In the genomic region with DNA sequence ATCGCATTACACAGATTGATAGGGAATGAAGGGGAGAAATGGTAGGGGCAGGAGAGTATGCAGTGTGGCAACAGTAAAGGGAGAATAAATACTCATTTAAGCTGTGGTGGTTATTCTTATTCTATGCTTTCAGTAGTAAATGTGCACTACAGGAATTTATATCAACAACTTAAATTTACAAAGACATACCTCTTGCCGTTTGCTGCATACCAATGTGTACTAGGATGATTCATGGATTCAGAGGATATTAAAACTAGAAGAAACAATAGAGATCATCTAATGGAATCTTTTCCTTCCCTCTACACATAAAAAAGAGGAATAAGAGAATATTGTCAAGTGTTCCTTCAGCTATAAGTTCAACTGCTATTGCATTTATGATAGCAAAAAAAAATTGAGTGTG, we compare ENCODE assay signal across 24 cellular contexts.
DNase-seq lines count a peak whose midpoint lies in the region; ATAC-seq, FAIRE-seq and TF ChIP-seq lines count a peak whose summit lies in the region.
"Had no signal": no experiment of that assay in that cellular context is flagged by ENCODE, and none has a peak within 500 bp of the region (broad histone marks: within the 10 kb centered on the region; RNA-seq: fewer than 3 reads in every experiment).

No MANE protein-coding gene starts in this region.

- H3K4me1 ChIP-seq in RWPE2 (ENCODE audit: insufficient read depth, poor library complexity, severe bottlenecking) (peaks cover 18% of the 10 kb centered on the region), osteoblast (ENCODE audit: insufficient read depth, low read length) (no peaks in the 10 kb centered on the region), stomach (no peaks in the 10 kb centered on the region), right atrium auricular region (no peaks in the 10 kb centered on the region)
- H3K4me1 ChIP-seq: BLaER1 treated with 17β-estradiol and CSF1 and Interleukin-3, amounts not matched to agents 10 nM and 100 nM; Caco-2 had no signal

- H4K20me1 ChIP-seq in osteoblast (ENCODE audit: insufficient read depth, low read length), result no peaks in the 10 kb centered on the region
- H4K20me1 ChIP-seq: BLaER1 treated with 17β-estradiol and CSF1 and Interleukin-3, amounts not matched to agents 10 nM and 100 nM had no signal

- WGBS in stomach, 5 donors, result 52 to 66% (median 60%) methylated on average over 2 of the region's 2 CpGs

- H3K27ac ChIP-seq in RWPE2 (ENCODE audit: poor library complexity, severe bottlenecking), result peak overlapping the region; percentile 1
- no peak overlapping the region for H3K27ac ChIP-seq in osteoblast (ENCODE audit: low read depth, low read length)
- H3K27ac ChIP-seq in stomach, result no peak overlapping the region
- H3K27ac ChIP-seq in right atrium auricular region, result no peak overlapping the region
- H3K27ac ChIP-seq: BLaER1 treated with 17β-estradiol and CSF1 and Interleukin-3, amounts not matched to agents 10 nM and 100 nM; KMS-11 had no signal

- TF ChIP-seq CTCF in RWPE2 (IDR thresholded peaks at IDR 0.05; ENCODE audit: poor library complexity, severe bottlenecking) (no peak), osteoblast (IDR thresholded peaks at IDR 0.05; ENCODE audit: extremely low read depth, low read depth, low read length) (no peak), stomach (IDR thresholded peaks at IDR 0.05) (no peak), right atrium auricular region (IDR thresholded peaks at IDR 0.05) (no peak)

- no peaks in the 10 kb centered on the region for H3K79me2 ChIP-seq in osteoblast (ENCODE audit: insufficient read depth, low read length)

- H2AFZ ChIP-seq in osteoblast (ENCODE audit: low read length), result peak overlapping the region; percentile 1

- TF ChIP-seq POLR2A in H54 (IDR thresholded peaks at IDR 0.05; ENCODE audit: low read depth, low read length), result no peak
- no peak for TF ChIP-seq POLR2A in stomach (IDR thresholded peaks at IDR 0.05)

- ATAC-seq in RWPE2 (ENCODE audit: low read depth) (peak; percentile 61; the same call in 2 of the 3 replicates), GM19023 (IDR thresholded peaks at IDR 0.05; ENCODE audit: unreplicated experiment) (no peak)

- H3K9me3 ChIP-seq in RWPE2 (ENCODE audit: severe bottlenecking), result no peaks in the 10 kb centered on the region
- H3K9me3 ChIP-seq in osteoblast (ENCODE audit: low read depth, low read length), result no peaks in the 10 kb centered on the region
- no peaks in the 10 kb centered on the region for H3K9me3 ChIP-seq in stomach
- H3K9me3 ChIP-seq in right atrium auricular region, result no peaks in the 10 kb centered on the region
- H3K9me3 ChIP-seq: BLaER1 treated with 17β-estradiol and CSF1 and Interleukin-3, amounts not matched to agents 10 nM and 100 nM; Caco-2 had no signal

- H3K27me3 ChIP-seq in RWPE2 (ENCODE audit: insufficient read depth, poor library complexity, severe bottlenecking) (no peaks in the 10 kb centered on the region), osteoblast (ENCODE audit: insufficient read depth, low read length) (no peaks in the 10 kb centered on the region), stomach (no peaks in the 10 kb centered on the region), right atrium auricular region (no peaks in the 10 kb centered on the region)
- H3K27me3 ChIP-seq: BLaER1 treated with 17β-estradiol and CSF1 and Interleukin-3, amounts not matched to agents 10 nM and 100 nM had no signal

- intact Hi-C loops in stomach (cut with DNase I; ENCODE audit: low total_unique reads), result no loop called here

- H3K36me3 ChIP-seq in RWPE2 (ENCODE audit: low read depth) (no peaks in the 10 kb centered on the region), osteoblast (ENCODE audit: insufficient read depth, low read length) (no peaks in the 10 kb centered on the region), stomach (no peaks in the 10 kb centered on the region), right atrium auricular region (no peaks in the 10 kb centered on the region)
- H3K36me3 ChIP-seq: BLaER1 treated with 17β-estradiol and CSF1 and Interleukin-3, amounts not matched to agents 10 nM and 100 nM had no signal

- FAIRE-seq in H54 (lab: Jason Lieb, UNC), result peak; percentile 23
- FAIRE-seq: GM19239 had no signal

- H3K4me3 ChIP-seq in RWPE2 (ENCODE audit: severe bottlenecking), result no peak overlapping the region
- no peak overlapping the region for H3K4me3 ChIP-seq in osteoblast (ENCODE audit: insufficient read depth, low read length)
- H3K4me3 ChIP-seq in stomach, result no peak overlapping the region
- no peak overlapping the region for H3K4me3 ChIP-seq in right atrium auricular region
- H3K4me3 ChIP-seq: BLaER1 treated with 17β-estradiol and CSF1 and Interleukin-3, amounts not matched to agents 10 nM and 100 nM had no signal

- TF ChIP-seq EP300 in stomach (IDR thresholded peaks at IDR 0.05), result no peak

- DNase-seq in H54 (ENCODE audit: insufficient read length, low spot score), result no peak
- DNase-seq in RWPE2 (ENCODE audit: low spot score), result no peak
- peak; percentile 20 for DNase-seq in dermis blood vessel endothelial cell
- peak; percentile 83 for DNase-seq in osteoblast (ENCODE audit: insufficient read length, low spot score, missing footprints)
- no peak for DNase-seq in activated gamma-delta T cell (lab: John Stamatoyannopoulos, UW)
- DNase-seq in stomach, result no peak
- DNase-seq in right atrium auricular region (ENCODE audit: low spot score), result no peak
- DNase-seq: ACHN; Caco-2; CD4-positive, alpha-beta memory T cell; DMS153; GF-D8; HCEC 1CT; MV-4-11; NCI-H1105 treated with DMSO at 0.1 percent for 48 hours; NCI-H2029 treated with DMSO at 0.1 percent for 48 hours; NCI-H2171; NCI-H526 treated with DMSO at 0.1 percent for 48 hours; OCI-M1; SHP77 had no signal

- no peak overlapping the region for H3K4me2 ChIP-seq in osteoblast (ENCODE audit: insufficient read depth, low read length)
- H3K4me2 ChIP-seq: BLaER1 treated with 17β-estradiol and CSF1 and Interleukin-3, amounts not matched to agents 10 nM and 100 nM; KMS-11 had no signal

Comparison
In these comparisons a context has a peak if more than half of its experiments do, and no peak if none do; other contexts are left out.
1. DNase-seq: peak in dermis blood vessel endothelial cell (single experiment) and osteoblast (single experiment); none in H54 (single experiment), RWPE2 (single experiment), activated gamma-delta T cell (single experiment), stomach (single experiment) and right atrium auricular region (single experiment).